Comparison of ENCODE assay signal across 20 cellular contexts in genomic region chr2:129274038-129274415, GRCh38.
DNase-seq lines count a peak whose midpoint lies in the region; ATAC-seq and TF ChIP-seq lines count a peak whose summit lies in the region.
"Had no signal": no experiment of that assay in that cellular context is flagged by ENCODE, and none has a peak within 500 bp of the region (broad histone marks: within the 10 kb centered on the region; RNA-seq: fewer than 3 reads in every experiment).

No MANE protein-coding gene starts in this region.

- H3K9me3 Mint-ChIP-seq in activated CD8-positive, alpha-beta T cell treated with anti-CD3 and anti-CD28 coated beads for 36 hours = peaks cover 6% of the 10 kb centered on the region

- H3K4me3 Mint-ChIP-seq in activated CD8-positive, alpha-beta T cell treated with anti-CD3 and anti-CD28 coated beads for 36 hours = no peak overlapping the region
- H3K4me3 Mint-ChIP-seq: B cell; CD4-positive, CD25-positive, alpha-beta regulatory T cell; CD8-positive, alpha-beta T cell had no signal

- H2AK5ac ChIP-seq in neuronal stem cell (ENCODE audit: low read depth, low read length) = no peak overlapping the region

- ATAC-seq in upper lobe of right lung = peak; percentile 24
- no peak for ATAC-seq in HG02840 (IDR thresholded peaks at IDR 0.05; ENCODE audit: low FRiP score, unreplicated experiment)
- ATAC-seq in GM18502 (IDR thresholded peaks at IDR 0.05; ENCODE audit: poor library complexity, unreplicated experiment) = no peak
- ATAC-seq in activated CD8-positive, alpha-beta T cell treated with anti-CD3 and anti-CD28 coated beads for 36 hours = no peak
- ATAC-seq: CD8-positive, alpha-beta T cell had no signal

- H3K27ac Mint-ChIP-seq in activated CD8-positive, alpha-beta T cell treated with anti-CD3 and anti-CD28 coated beads for 36 hours = no peak overlapping the region
- H3K27ac Mint-ChIP-seq: B cell; CD4-positive, CD25-positive, alpha-beta regulatory T cell; CD8-positive, alpha-beta T cell had no signal

- no peak for TF ChIP-seq CTCF in upper lobe of right lung (IDR thresholded peaks at IDR 0.05)
- no peak for TF ChIP-seq CTCF in activated CD8-positive, alpha-beta T cell treated with anti-CD3 and anti-CD28 coated beads for 36 hours (IDR thresholded peaks at IDR 0.05)

- H3K4ac ChIP-seq in neuronal stem cell (ENCODE audit: low read length) = no peak overlapping the region

- H3K4me1 ChIP-seq in neuronal stem cell (ENCODE audit: control insufficient read depth in 2 of 2, insufficient read depth in 1 of 2, low read depth in 1 of 2, low read length in 2 of 2) (peaks cover 0 to 3% of the 10 kb centered on the region in 2 donors), skeletal muscle tissue (ENCODE audit: control insufficient read depth in 3 of 3, insufficient read depth in 3 of 3, low read length in 3 of 3) (peaks cover 15 to 22% (median 16%) of the 10 kb centered on the region in 3 donors), upper lobe of right lung (no peaks in the 10 kb centered on the region)
- H3K4me1 ChIP-seq: BLaER1, Caco-2 had no signal

- H3K14ac ChIP-seq in neuronal stem cell (ENCODE audit: low read length) = no peak overlapping the region

- H3K9ac ChIP-seq in neuronal stem cell (ENCODE audit: low read depth, low read length, poor library complexity) (no peak overlapping the region), skeletal muscle tissue (ENCODE audit: low read depth in 1 of 3, low read length in 3 of 3) (peak overlapping the region in 1 of 3 donors; percentile 47)
- H3K9ac ChIP-seq: BLaER1 had no signal

- H3K27me3 ChIP-seq in neuronal stem cell (ENCODE audit: control insufficient read depth in 3 of 3, insufficient read depth in 3 of 3, low read depth in 1 of 3, low read length in 3 of 3) (no peaks in the 10 kb centered on the region), skeletal muscle tissue (ENCODE audit: control insufficient read depth in 3 of 3, insufficient read depth in 3 of 3, low read length in 3 of 3) (no peaks in the 10 kb centered on the region), upper lobe of right lung (no peaks in the 10 kb centered on the region)
- H3K27me3 ChIP-seq: BLaER1 had no signal

- no peak overlapping the region for H2BK12ac ChIP-seq in neuronal stem cell (ENCODE audit: low read length)

- intact Hi-C loops in upper lobe of right lung (cut with DNase I) = no loop called here
- intact Hi-C loops in activated CD8-positive, alpha-beta T cell treated with anti-CD3 and anti-CD28 coated beads for 36 hours (cut with micrococcal nuclease) = no loop called here

- WGBS in neuronal stem cell (ENCODE audit: extremely low coverage in 2 of 2, insufficient read length in 2 of 2, insufficient replicate concordance in 1 of 2), 2 donors = no CpG with 5 or more reads among the region's 2 CpGs

- CTCF ChIA-PET in activated CD8-positive, alpha-beta T cell treated with anti-CD3 and anti-CD28 coated beads for 36 hours (lab: Charles Lee) = no interaction called here

- H2BK15ac ChIP-seq in neuronal stem cell (ENCODE audit: low read length) = no peak overlapping the region

- H3K18ac ChIP-seq in neuronal stem cell (ENCODE audit: low read length) = no peak overlapping the region

- no peak overlapping the region for H3K4me3 ChIP-seq in neuronal stem cell (ENCODE audit: low read length in 2 of 2)
- H3K4me3 ChIP-seq in skeletal muscle tissue (ENCODE audit: low read length in 3 of 3) = peak overlapping the region in 2 of 3 donors; percentile 30 to 32
- H3K4me3 ChIP-seq in upper lobe of right lung = no peak overlapping the region
- H3K4me3 ChIP-seq: BLaER1 had no signal

- no peak overlapping the region for H4K8ac ChIP-seq in neuronal stem cell (ENCODE audit: low read depth, low read length)

- no peaks in the 10 kb centered on the region for H3K4me1 Mint-ChIP-seq in activated CD8-positive, alpha-beta T cell treated with anti-CD3 and anti-CD28 coated beads for 36 hours (ENCODE audit: low read depth)
- H3K4me1 Mint-ChIP-seq: B cell; CD4-positive, CD25-positive, alpha-beta regulatory T cell had no signal

- no peak overlapping the region for H2AFZ ChIP-seq in neuronal stem cell (ENCODE audit: low read length)

- POLR2A ChIA-PET in activated CD8-positive, alpha-beta T cell treated with anti-CD3 and anti-CD28 coated beads for 36 hours (lab: Charles Lee) = interaction anchor here (1.1 kb wide), 1 partner anchor 10 kb away, joined by 3 read pairs; no protein-coding TSS in a partner anchor

- no peaks in the 10 kb centered on the region for H3K27me3 Mint-ChIP-seq in activated CD8-positive, alpha-beta T cell treated with anti-CD3 and anti-CD28 coated beads for 36 hours
- H3K27me3 Mint-ChIP-seq: CD4-positive, CD25-positive, alpha-beta regulatory T cell had no signal

- no peaks in the 10 kb centered on the region for H3K36me3 Mint-ChIP-seq in activated CD8-positive, alpha-beta T cell treated with anti-CD3 and anti-CD28 coated beads for 36 hours (ENCODE audit: low read depth)
- H3K36me3 Mint-ChIP-seq: CD4-positive, CD25-positive, alpha-beta regulatory T cell; CD8-positive, alpha-beta T cell had no signal

- no peak overlapping the region for H3K27ac ChIP-seq in neuronal stem cell (replicated peaks; ENCODE audit: low read length)
- H3K27ac ChIP-seq in skeletal muscle tissue (ENCODE audit: low read depth, low read length) = peak overlapping the region; percentile 28
- H3K27ac ChIP-seq in upper lobe of right lung = no peak overlapping the region
- H3K27ac ChIP-seq: 22Rv1, BLaER1, C4-2B had no signal

- H3K23ac ChIP-seq in neuronal stem cell (ENCODE audit: low read depth, low read length, poor library complexity) = peak overlapping the region; percentile 34

- H2BK5ac ChIP-seq in neuronal stem cell (ENCODE audit: low read length) = no peak overlapping the region

- H2BK120ac ChIP-seq in neuronal stem cell (ENCODE audit: low read depth, low read length) = no peak overlapping the region

- H3K9me3 ChIP-seq in neuronal stem cell (replicated peaks in 1 of 2; ENCODE audit: control insufficient read depth in 2 of 2, insufficient read depth in 1 of 2, low read depth in 1 of 2, low read length in 2 of 2) = no peaks in the 10 kb centered on the region
- H3K9me3 ChIP-seq in skeletal muscle tissue (ENCODE audit: control insufficient read depth in 3 of 3, low read length in 3 of 3) = peaks cover 0 to 3% (median 0%) of the 10 kb centered on the region in 3 donors
- H3K9me3 ChIP-seq in upper lobe of right lung = no peaks in the 10 kb centered on the region
- H3K9me3 ChIP-seq: Caco-2 had no signal

- DNase-seq in NCI-H2171 treated with DMSO at 0.1 percent for 48 hours (lab: John Stamatoyannopoulos, UW) (peak; percentile 15), NCI-H2171 (lab: John Stamatoyannopoulos, UW) (no peak), neuronal stem cell (ENCODE audit: low spot score) (no peak), upper lobe of right lung (no peak)
- DNase-seq in activated CD8-positive, alpha-beta T cell treated with anti-CD3 and anti-CD28 coated beads for 36 hours = no peak
- DNase-seq: Caco-2; CD4-positive, CD25-positive, alpha-beta regulatory T cell; CD8-positive, alpha-beta T cell; DMS53; DMS79 treated with DMSO at 0.1 percent for 48 hours; GF-D8; H7; HCEC 1CT had no signal

- H3K4me2 ChIP-seq in neuronal stem cell (ENCODE audit: insufficient read depth, low read length, poor library complexity, severe bottlenecking) = no peak overlapping the region
- H3K4me2 ChIP-seq: BLaER1 had no signal

- no peaks in the 10 kb centered on the region for H3K79me1 ChIP-seq in neuronal stem cell (ENCODE audit: low read depth, low read length)

- H4K91ac ChIP-seq in neuronal stem cell (ENCODE audit: low read depth, low read length, poor library complexity) = no peak overlapping the region

- no peaks in the 10 kb centered on the region for H3K36me3 ChIP-seq in neuronal stem cell (replicated peaks in 1 of 2; ENCODE audit: control insufficient read depth in 2 of 2, insufficient read depth in 2 of 2, low read length in 2 of 2)
- no peaks in the 10 kb centered on the region for H3K36me3 ChIP-seq in skeletal muscle tissue (ENCODE audit: control insufficient read depth in 3 of 3, insufficient read depth in 3 of 3, low read length in 3 of 3)
- no peaks in the 10 kb centered on the region for H3K36me3 ChIP-seq in upper lobe of right lung
- H3K36me3 ChIP-seq: BLaER1 had no signal

Comparison
In these comparisons a context has a peak if more than half of its experiments do, and no peak if none do; other contexts are left out.
1. H3K4me3 ChIP-seq: peak in skeletal muscle tissue (2 of 3); none in neuronal stem cell (0 of 2) and upper lobe of right lung (single experiment).